In genomic region chr7:23115991-23116390, GRCh38 we compare ENCODE assay signal across 25 cellular contexts. TPM values are rescaled to one million over a fixed set of nuclear protein-coding genes. Genes with fewer than 3 reads are reported as not detected.
DNase-seq lines count a peak whose midpoint lies in the region; ATAC-seq and TF ChIP-seq lines count a peak whose summit lies in the region.
"Had no signal": no experiment of that assay in that cellular context is flagged by ENCODE, and none has a peak within 500 bp of the region (broad histone marks: within the 10 kb centered on the region; RNA-seq: fewer than 3 reads in every experiment).

No MANE protein-coding gene starts in this region.

- H4K8ac ChIP-seq in neuronal stem cell (ENCODE audit: low read depth, low read length): no peak overlapping the region

- no peak overlapping the region for H3K14ac ChIP-seq in neuronal stem cell (ENCODE audit: low read length)

- H2AFZ ChIP-seq in GM23338 (no peak overlapping the region), neuronal stem cell (ENCODE audit: low read length) (no peak overlapping the region)

- H3K4me1 Mint-ChIP-seq in GM23338: peaks cover 82% of the 10 kb centered on the region

- H2BK12ac ChIP-seq in neuronal stem cell (ENCODE audit: low read length): no peak overlapping the region

- H3K27me3 Mint-ChIP-seq in GM23338 (ENCODE audit: insufficient read depth, low read depth, poor library complexity): peaks cover 7% of the 10 kb centered on the region
- H3K27me3 Mint-ChIP-seq: activated CD4-positive, alpha-beta T cell treated with anti-CD3 and anti-CD28 coated beads, Interleukin-2, amount 10 ng/mL, durations not matched to agents 24 days and 14 days; activated naive CD4-positive, alpha-beta T cell treated with anti-CD3 and anti-CD28 coated beads, Interleukin-2, amount 50 U/mL, for 24 hours had no signal

- no peak overlapping the region for H2BK5ac ChIP-seq in neuronal stem cell (ENCODE audit: low read length)

- no peaks in the 10 kb centered on the region; the same call in 1 of the 2 replicates for H4K20me1 ChIP-seq in GM23338 (replicated peaks; ENCODE audit: insufficient read depth)

- H3K9me3 ChIP-seq in adipocyte (ENCODE audit: control insufficient read depth, low read length): no peaks in the 10 kb centered on the region
- H3K9me3 ChIP-seq in neuronal stem cell (replicated peaks in 1 of 2; ENCODE audit: control insufficient read depth in 2 of 2, insufficient read depth in 1 of 2, low read depth in 1 of 2, low read length in 2 of 2): no peaks in the 10 kb centered on the region
- H3K9me3 ChIP-seq: esophagus squamous epithelium, prostate gland, SJSA1 had no signal

- no peak overlapping the region for H2BK120ac ChIP-seq in neuronal stem cell (ENCODE audit: low read depth, low read length)

- H3K27ac ChIP-seq in GM23338 (ENCODE audit: low read depth) (peak overlapping the region; percentile 93), neuronal stem cell (replicated peaks; ENCODE audit: low read length) (peak overlapping the region; percentile 81)
- H3K27ac ChIP-seq: esophagus squamous epithelium, prostate gland, SJSA1 had no signal

- H2BK15ac ChIP-seq in neuronal stem cell (ENCODE audit: low read length): no peak overlapping the region

- H3K79me1 ChIP-seq in neuronal stem cell (ENCODE audit: low read depth, low read length): no peaks in the 10 kb centered on the region

- H4K91ac ChIP-seq in neuronal stem cell (ENCODE audit: low read depth, low read length, poor library complexity): no peak overlapping the region

- peaks cover 68% of the 10 kb centered on the region for H3K4me1 ChIP-seq in GM23338 (ENCODE audit: insufficient read depth)
- H3K4me1 ChIP-seq in adipocyte (ENCODE audit: control insufficient read depth, insufficient read depth, low read length): peaks cover 28% of the 10 kb centered on the region
- H3K4me1 ChIP-seq in neuronal stem cell (ENCODE audit: control insufficient read depth in 2 of 2, insufficient read depth in 1 of 2, low read depth in 1 of 2, low read length in 2 of 2): peaks cover 16 to 37% of the 10 kb centered on the region in 2 donors
- H3K4me1 ChIP-seq: prostate gland, SJSA1 had no signal

- H3K36me3 ChIP-seq in GM23338 (ENCODE audit: insufficient read depth): no peaks in the 10 kb centered on the region
- no peaks in the 10 kb centered on the region for H3K36me3 ChIP-seq in adipocyte (ENCODE audit: control insufficient read depth, insufficient read depth, low read length, severe bottlenecking)
- H3K36me3 ChIP-seq in neuronal stem cell (replicated peaks in 1 of 2; ENCODE audit: control insufficient read depth in 2 of 2, insufficient read depth in 2 of 2, low read length in 2 of 2): peaks cover 0 to 32% of the 10 kb centered on the region in 2 donors
- H3K36me3 ChIP-seq: prostate gland, SJSA1 had no signal

- H3F3A ChIP-seq in GM23338 (replicated peaks; ENCODE audit: low read depth): peaks cover 14% of the 10 kb centered on the region; the same call in 1 of the 2 replicates

- H3K27ac Mint-ChIP-seq in GM23338: peak overlapping the region; percentile 98
- H3K27ac Mint-ChIP-seq: activated CD4-positive, alpha-beta T cell treated with anti-CD3 and anti-CD28 coated beads, Interleukin-2, amount 10 ng/mL, durations not matched to agents 24 days and 14 days; activated naive CD4-positive, alpha-beta T cell treated with anti-CD3 and anti-CD28 coated beads, Interleukin-2, amount 50 U/mL, for 24 hours; activated T-helper 1 cell treated with anti-CD3 and anti-CD28 coated beads, Interleukin-12 subunit alpha, Interleukin-12 subunit beta, Interleukin-2, Interleukin-4 antibody, amounts not matched to agents 30 ng/mL and 10 ng/mL and 1 ng/mL, durations not matched to agents 14 hours and 24 hours and 36 hours; T-helper 1 cell treated with Interleukin-12 subunit alpha and Interleukin-12 subunit beta and Interleukin-4 antibody, amounts not matched to agents 30 μg/mL and 1 μg/mL, for 36 hours had no signal

- H3K9ac ChIP-seq in adipocyte (ENCODE audit: low read length) (no peak overlapping the region), neuronal stem cell (ENCODE audit: low read depth, low read length, poor library complexity) (no peak overlapping the region)

- no peaks in the 10 kb centered on the region for H3K27me3 ChIP-seq in GM23338 (ENCODE audit: insufficient read depth)
- no peaks in the 10 kb centered on the region for H3K27me3 ChIP-seq in adipocyte (replicated peaks; ENCODE audit: control insufficient read depth, insufficient read depth, low read length)
- no peaks in the 10 kb centered on the region for H3K27me3 ChIP-seq in neuronal stem cell (ENCODE audit: control insufficient read depth in 3 of 3, insufficient read depth in 3 of 3, low read depth in 1 of 3, low read length in 3 of 3)
- H3K27me3 ChIP-seq: esophagus squamous epithelium, SJSA1 had no signal

- H3K9me3 Mint-ChIP-seq in GM23338: no peaks in the 10 kb centered on the region
- H3K9me3 Mint-ChIP-seq: activated CD4-positive, alpha-beta T cell treated with anti-CD3 and anti-CD28 coated beads, Interleukin-2, amount 10 ng/mL, durations not matched to agents 24 days and 14 days; activated naive CD4-positive, alpha-beta T cell treated with anti-CD3 and anti-CD28 coated beads, Interleukin-2, amount 50 U/mL, for 24 hours; activated T-helper 1 cell treated with anti-CD3 and anti-CD28 coated beads, Interleukin-12 subunit alpha, Interleukin-12 subunit beta, Interleukin-2, Interleukin-4 antibody, amounts not matched to agents 30 ng/mL and 10 ng/mL and 1 ng/mL, durations not matched to agents 14 hours and 24 hours and 36 hours; nephron; T-helper 1 cell treated with Interleukin-12 subunit alpha and Interleukin-12 subunit beta and Interleukin-4 antibody, amounts not matched to agents 30 μg/mL and 1 μg/mL, for 36 hours had no signal

- peak overlapping the region; percentile 33 for H3K4me3 Mint-ChIP-seq in GM23338
- H3K4me3 Mint-ChIP-seq: activated CD4-positive, alpha-beta T cell treated with anti-CD3 and anti-CD28 coated beads, Interleukin-2, amount 10 ng/mL, durations not matched to agents 24 days and 14 days; activated naive CD4-positive, alpha-beta T cell treated with anti-CD3 and anti-CD28 coated beads, Interleukin-2, amount 50 U/mL, for 24 hours; activated T-helper 1 cell treated with anti-CD3 and anti-CD28 coated beads, Interleukin-12 subunit alpha, Interleukin-12 subunit beta, Interleukin-2, Interleukin-4 antibody, amounts not matched to agents 30 ng/mL and 10 ng/mL and 1 ng/mL, durations not matched to agents 14 hours and 24 hours and 36 hours; nephron; T-helper 1 cell treated with Interleukin-12 subunit alpha and Interleukin-12 subunit beta and Interleukin-4 antibody, amounts not matched to agents 30 μg/mL and 1 μg/mL, for 36 hours had no signal

- H3K4me2 ChIP-seq in GM23338 (peak overlapping the region; percentile 27), neuronal stem cell (ENCODE audit: insufficient read depth, low read length, poor library complexity, severe bottlenecking) (no peak overlapping the region)
- H3K4me2 ChIP-seq: smooth muscle cell had no signal

- no peak overlapping the region for H2AK5ac ChIP-seq in neuronal stem cell (ENCODE audit: low read depth, low read length)

- peak; percentile 91 for ATAC-seq in GM23338
- ATAC-seq in GM21737 (IDR thresholded peaks at IDR 0.05; ENCODE audit: unreplicated experiment): no peak
- ATAC-seq in HG03159 (IDR thresholded peaks at IDR 0.05; ENCODE audit: unreplicated experiment): no peak
- ATAC-seq in HG02588 (IDR thresholded peaks at IDR 0.05; ENCODE audit: unreplicated experiment): no peak
- ATAC-seq: HCT116, left lobe of liver had no signal

- H3K79me2 ChIP-seq in GM23338 (replicated peaks; ENCODE audit: insufficient read depth): peaks cover 90% of the 10 kb centered on the region

- peaks cover 23% of the 10 kb centered on the region for H3K36me3 Mint-ChIP-seq in GM23338 (ENCODE audit: low read depth)

- H3K9me2 ChIP-seq in GM23338 (ENCODE audit: insufficient read depth): no peaks in the 10 kb centered on the region

- no peak overlapping the region for H3K18ac ChIP-seq in neuronal stem cell (ENCODE audit: low read length)

- H3K4me3 ChIP-seq in GM23338 (peak overlapping the region; percentile 1; the same call in 1 of the 2 replicates), adipocyte (ENCODE audit: low read length) (no peak overlapping the region), neuronal stem cell (ENCODE audit: low read length in 2 of 2) (no peak overlapping the region)
- H3K4me3 ChIP-seq: esophagus squamous epithelium, prostate gland, SJSA1, smooth muscle cell had no signal

- no peak for TF ChIP-seq CTCF in GM23338 (conservative IDR thresholded peaks at IDR 0.05; ENCODE audit: low read depth in 2 of 2)

- no peak overlapping the region for H3K23ac ChIP-seq in neuronal stem cell (ENCODE audit: low read depth, low read length, poor library complexity)

- no CpG with 5 or more reads among the region's 2 CpGs for WGBS in neuronal stem cell (ENCODE audit: extremely low coverage in 2 of 2, insufficient read length in 2 of 2, insufficient replicate concordance in 1 of 2), 2 donors

- DNase-seq in GM23338 (ENCODE audit: low spot score) (peak; percentile 88), adipocyte (ENCODE audit: low read depth) (peak; percentile 15), iPS DF 19.7 (ENCODE audit: low read depth, low spot score) (peak; percentile 94), neuronal stem cell (ENCODE audit: low spot score) (peak; percentile 69)
- DNase-seq in stimulated activated naive CD4-positive, alpha-beta T cell treated with Interleukin-2 at 50 U/mL for 16 hours (lab: John Stamatoyannopoulos, UW): no peak
- DNase-seq: activated CD4-positive, alpha-beta T cell treated with anti-CD3 and anti-CD28 coated beads, Interleukin-2, amount 10 ng/mL, durations not matched to agents 24 days and 14 days; effector memory CD4-positive, alpha-beta T cell; esophagus squamous epithelium; IMR-90; NCI-H1092 treated with DMSO at 0.1 percent for 48 hours; NCI-H2029; stimulated activated CD4-positive, alpha-beta T cell treated with anti-CD3 and anti-CD28 coated beads, Interleukin-2, amount 100 ng/mL, for 48 hours; stimulated activated naive CD4-positive, alpha-beta T cell had no signal

- H3K4ac ChIP-seq in neuronal stem cell (ENCODE audit: low read length): no peak overlapping the region

RNA-seq across cellular contexts. Expression of gene KLHL7, which starts 10.4 kb away (rescaled TPM):
- 119 and 143 TPM in 2 replicates for total RNA-seq in GM23338 (2014; rRNA removed; shearing (Covaris generic))
- polyA plus RNA-seq in GM23338 (2016; fragmentation: Nextera tagmentation; extraction: Ambion mirVana): 85.8 and 92.5 TPM in 2 replicates
- polyA plus RNA-seq in neuronal stem cell (2013, experiment 1 of 2): 55.9 TPM
- polyA plus RNA-seq in neuronal stem cell (2013, experiment 2 of 2): 56.5 TPM
